ENCODE assay signal across 15 cellular contexts in the genomic region with DNA sequence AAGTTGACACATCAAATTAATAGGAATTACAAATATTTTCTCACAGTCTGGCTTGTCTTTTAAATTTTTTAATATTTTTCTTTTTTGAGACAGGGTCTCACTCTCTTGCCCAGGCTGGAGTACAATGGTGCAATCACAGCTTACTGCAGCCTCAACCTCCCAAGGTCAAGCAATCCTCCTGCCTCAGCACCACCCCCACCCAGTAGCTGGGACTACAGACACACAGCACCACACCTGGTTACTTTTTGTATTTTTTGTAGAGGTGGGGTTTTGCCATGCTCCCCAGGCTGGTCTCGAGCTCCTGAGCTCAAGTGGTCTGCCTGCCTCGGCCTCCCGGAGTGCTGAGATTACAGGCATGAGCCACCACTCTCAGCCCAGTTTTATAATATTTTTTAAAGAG.
"Had no signal": no experiment of that assay in that cellular context is flagged by ENCODE, and none has a peak within 500 bp of the region (broad histone marks: within the 10 kb centered on the region; RNA-seq: fewer than 3 reads in every experiment).

No MANE protein-coding gene starts in this region.

- H3K27ac Mint-ChIP-seq: activated CD8-positive, alpha-beta memory T cell treated with anti-CD3 and anti-CD28 coated beads, Interleukin-2, amount 10 ng/mL, durations not matched to agents 7 days and 5 days had no signal

- H3K9me3 ChIP-seq: esophagus muscularis mucosa, upper lobe of left lung had no signal

- H3K9me3 Mint-ChIP-seq: activated CD4-positive, alpha-beta memory T cell treated with anti-CD3 and anti-CD28 coated beads for 36 hours; activated naive CD4-positive, alpha-beta T cell treated with anti-CD3 and anti-CD28 coated beads, Interleukin-2, amount 50 U/mL, for 24 hours; natural killer cell treated with Interleukin-12 subunit alpha and Interleukin-12 subunit beta and Interleukin-15 and Interleukin-18, amount 100 ng/mL, for 72 hours; stimulated activated naive CD8-positive, alpha-beta T cell treated with anti-CD3 and anti-CD28 coated beads, Interleukin-15, amount 100 ng/mL, for 72 hours had no signal

- H3K27me3 ChIP-seq: esophagus muscularis mucosa, upper lobe of left lung had no signal

- H3K27me3 Mint-ChIP-seq: activated CD4-positive, alpha-beta memory T cell treated with anti-CD3 and anti-CD28 coated beads for 36 hours; activated CD4-positive, alpha-beta T cell treated with anti-CD3 and anti-CD28 coated beads for 36 hours; activated CD8-positive, alpha-beta memory T cell treated with anti-CD3 and anti-CD28 coated beads, Interleukin-2, amount 10 ng/mL, durations not matched to agents 7 days and 5 days; activated naive CD4-positive, alpha-beta T cell treated with anti-CD3 and anti-CD28 coated beads, Interleukin-2, amount 50 U/mL, for 24 hours; natural killer cell treated with Interleukin-12 subunit alpha and Interleukin-12 subunit beta and Interleukin-15 and Interleukin-18, amount 100 ng/mL, for 72 hours; stimulated activated naive CD8-positive, alpha-beta T cell treated with anti-CD3 and anti-CD28 coated beads, Interleukin-15, amount 100 ng/mL, for 72 hours had no signal

- H3K36me3 ChIP-seq: esophagus muscularis mucosa, upper lobe of left lung had no signal

- H3K4me3 ChIP-seq: skin epidermis, upper lobe of left lung had no signal

- H3K36me3 Mint-ChIP-seq: activated CD4-positive, alpha-beta memory T cell treated with anti-CD3 and anti-CD28 coated beads for 36 hours; activated CD8-positive, alpha-beta memory T cell treated with anti-CD3 and anti-CD28 coated beads, Interleukin-2, amount 10 ng/mL, durations not matched to agents 7 days and 5 days; activated naive CD4-positive, alpha-beta T cell treated with anti-CD3 and anti-CD28 coated beads, Interleukin-2, amount 50 U/mL, for 24 hours; natural killer cell treated with Interleukin-12 subunit alpha and Interleukin-12 subunit beta and Interleukin-15 and Interleukin-18, amount 100 ng/mL, for 72 hours had no signal

- H3K4me3 Mint-ChIP-seq: activated CD8-positive, alpha-beta memory T cell treated with anti-CD3 and anti-CD28 coated beads, Interleukin-2, amount 10 ng/mL, durations not matched to agents 7 days and 5 days; natural killer cell treated with Interleukin-12 subunit alpha and Interleukin-12 subunit beta and Interleukin-15 and Interleukin-18, amount 100 ng/mL, for 72 hours had no signal

- DNase-seq: activated CD4-positive, alpha-beta memory T cell treated with anti-CD3 and anti-CD28 coated beads for 36 hours; activated CD4-positive, alpha-beta T cell treated with anti-CD3 and anti-CD28 coated beads for 36 hours; activated CD8-positive, alpha-beta memory T cell treated with anti-CD3 and anti-CD28 coated beads, Interleukin-2, amount 10 ng/mL, durations not matched to agents 7 days and 5 days; activated effector memory CD4-positive, alpha-beta T cell treated with Interleukin-2 at 50 U/mL for 16 hours; activated T-cell treated with anti-CD3 and anti-CD28 coated beads, Interleukin-2, amount 50 U/mL, for 1 hour; amniotic stem cell; hippocampal formation; kidney glomerular epithelial cell; nucleus accumbens; stimulated activated naive CD8-positive, alpha-beta T cell treated with anti-CD3 and anti-CD28 coated beads, Interleukin-15, amount 100 ng/mL, for 72 hours; upper lobe of left lung had no signal
